Comparison of ENCODE assay signal across 10 cellular contexts in genomic region chr20:3082955-3083952, GRCh38. TPM values are rescaled to one million over a fixed set of nuclear protein-coding genes. Genes with fewer than 3 reads are reported as not detected.
DNase-seq lines count a peak whose midpoint lies in the region; ATAC-seq, FAIRE-seq and TF ChIP-seq lines count a peak whose summit lies in the region.
"Had no signal": no experiment of that assay in that cellular context is flagged by ENCODE, and none has a peak within 500 bp of the region (broad histone marks: within the 10 kb centered on the region; RNA-seq: fewer than 3 reads in every experiment).

No MANE protein-coding gene starts in this region.

- no peak for DNase-seq in CD4-positive, CD25-positive, alpha-beta regulatory T cell
- DNase-seq in H1 (ENCODE audit: low read depth in 1 of 2, low spot score in 2 of 2) (peak in 1 of 2 experiments; percentile 74), HCEC 1CT (no peak), H54 (ENCODE audit: insufficient read length, low spot score) (no peak)
- DNase-seq in stimulated activated CD4-positive, alpha-beta T cell treated with anti-CD3 and anti-CD28 coated beads, Interleukin-4, amount 100 ng/mL, for 24 hours: no peak
- DNase-seq: head of caudate nucleus had no signal

- H2BK5ac ChIP-seq in H1 (ENCODE audit: low read depth, low read length): peak overlapping the region; percentile 60; the same call in 1 of the 2 replicates

- H2BK15ac ChIP-seq in H1 (ENCODE audit: low read length): peak overlapping the region; percentile 98; the same call in 1 of the 2 replicates

- H3K9ac ChIP-seq in HUES6 (ENCODE audit: low read length): peak overlapping the region; percentile 12
- H3K9ac ChIP-seq in H1 (replicated peaks in 1 of 4; ENCODE audit: extremely low read depth in 1 of 4, low read depth in 3 of 4, low read length in 3 of 4): no peak overlapping the region

- ATAC-seq in CD4-positive, CD25-positive, alpha-beta regulatory T cell (ENCODE audit: low read depth in 2 of 2): peak; percentile 29 to 33
- no peak for ATAC-seq in GM18511 (IDR thresholded peaks at IDR 0.05; ENCODE audit: unreplicated experiment)

- 39% methylated on average over 20 of the region's 76 CpGs; no CpG with 5 or more reads in 1 of the 2 experiments for WGBS in H1 (ENCODE audit: extremely low coverage in 1 of 2, insufficient coverage in 1 of 2, insufficient read length in 1 of 2, insufficient replicate concordance in 2 of 2, low coverage in 1 of 2, low lambda C conversion rate in 2 of 2, missing lambda C conversion rate in 1 of 2), 2 experiments

- no peak overlapping the region for H3K27ac ChIP-seq in CD4-positive, CD25-positive, alpha-beta regulatory T cell (ENCODE audit: insufficient read depth, low read length, poor library complexity, severe bottlenecking)
- H3K27ac ChIP-seq in HUES6 (ENCODE audit: low read depth, low read length): no peak overlapping the region
- no peak overlapping the region for H3K27ac ChIP-seq in H1 (ENCODE audit: low read depth, low read length)
- H3K27ac ChIP-seq in neutrophil: no peak overlapping the region

- H3K18ac ChIP-seq in H1 (ENCODE audit: extremely low read depth, low read length): peak overlapping the region; percentile 19; the same call in 1 of the 2 replicates

- TF ChIP-seq EP300 in H1 (IDR thresholded peaks at IDR 0.05; ENCODE audit: borderline replicate concordance in 1 of 2, low read depth in 2 of 2, low read length in 2 of 2): no peak

- H3K4ac ChIP-seq in H1 (replicated peaks; ENCODE audit: insufficient read length, low read depth, low read length): no peak overlapping the region

- no peaks in the 10 kb centered on the region for H3K79me1 ChIP-seq in H1 (ENCODE audit: low read depth, low read length)

- H3K9me3 Mint-ChIP-seq in CD4-positive, CD25-positive, alpha-beta regulatory T cell: peaks cover 0 to 2% (median 0%) of the 10 kb centered on the region in 7 donors

- peak overlapping the region; percentile 77; the same call in 1 of the 2 replicates for H2BK12ac ChIP-seq in H1 (ENCODE audit: low read depth, low read length)

- no peaks in the 10 kb centered on the region for H4K20me1 ChIP-seq in H1 (replicated peaks in 1 of 2; ENCODE audit: control insufficient read depth in 1 of 2, insufficient read depth in 2 of 2, low read length in 2 of 2)

- H3K56ac ChIP-seq in H1 (replicated peaks; ENCODE audit: insufficient read length, low read depth, low read length): no peak overlapping the region

- H3K4me3 Mint-ChIP-seq in CD4-positive, CD25-positive, alpha-beta regulatory T cell: peak overlapping the region; percentile 35 to 66 (median 49)

- no peak overlapping the region for H3K27ac Mint-ChIP-seq in CD4-positive, CD25-positive, alpha-beta regulatory T cell

- H3K27me3 ChIP-seq in CD4-positive, CD25-positive, alpha-beta regulatory T cell (ENCODE audit: control insufficient read depth, insufficient read depth, low read length): peaks cover 7% of the 10 kb centered on the region
- H3K27me3 ChIP-seq in HUES6 (ENCODE audit: control insufficient read depth, insufficient read depth, low read length) (peaks cover 51% of the 10 kb centered on the region), H1 (replicated peaks in 1 of 4; ENCODE audit: control insufficient read depth in 3 of 4, extremely low read depth in 1 of 4, insufficient read depth in 3 of 4, low read length in 3 of 4) (peaks cover 27 to 43% (median 37%) of the 10 kb centered on the region in 4 experiments), neutrophil (peaks cover 93% of the 10 kb centered on the region)

- no peak overlapping the region for H3K4me3 ChIP-seq in CD4-positive, CD25-positive, alpha-beta regulatory T cell (ENCODE audit: low read depth, low read length)
- H3K4me3 ChIP-seq in HUES6 (ENCODE audit: low read depth, low read length): peak overlapping the region; percentile 65
- peak overlapping the region; percentile 15 to 53 (median 32); a peak in 7 of 8 replicates for H3K4me3 ChIP-seq in H1 (ENCODE audit: extremely low read depth in 1 of 4, insufficient read depth in 2 of 4, low read depth in 3 of 4, low read length in 4 of 4)
- peak overlapping the region; percentile 17 to 53 for H3K4me3 ChIP-seq in neutrophil (ENCODE audit: low read depth in 1 of 2, low read length in 1 of 2)

- H3K4me1 ChIP-seq in CD4-positive, CD25-positive, alpha-beta regulatory T cell (ENCODE audit: control insufficient read depth, insufficient read depth, low read length, poor library complexity, severe bottlenecking): peaks cover 16% of the 10 kb centered on the region
- H3K4me1 ChIP-seq in HUES6 (ENCODE audit: control insufficient read depth, insufficient read depth, low read length) (peaks cover 10% of the 10 kb centered on the region; the same call in 1 of the 2 replicates), H1 (replicated peaks in 1 of 4; ENCODE audit: control insufficient read depth in 3 of 4, insufficient read depth in 4 of 4, low read length in 3 of 4) (peaks cover 0 to 8% (median 6%) of the 10 kb centered on the region in 4 experiments; a peak in 5 of 7 replicates), neutrophil (ENCODE audit: control insufficient read depth in 1 of 2, insufficient read depth in 1 of 2, low read depth in 1 of 2, low read length in 1 of 2) (peaks cover 11 to 29% of the 10 kb centered on the region in 2 experiments)

- no peak for TF ChIP-seq POLR2A in H1 (IDR thresholded peaks at IDR 0.05; ENCODE audit: control extremely low read depth in 1 of 2, low read depth in 2 of 2, low read length in 2 of 2)
- no peak for TF ChIP-seq POLR2A in H54 (IDR thresholded peaks at IDR 0.05; ENCODE audit: low read depth, low read length)

- no peak for TF ChIP-seq RAD21 in H1 (IDR thresholded peaks at IDR 0.05 in 1 of 2, conservative IDR thresholded peaks at IDR 0.05 in 1 of 2; ENCODE audit: low read depth in 2 of 2, low read length in 2 of 2)

- H3K23me2 ChIP-seq in H1 (ENCODE audit: low read depth, low read length): peaks cover 11% of the 10 kb centered on the region; the same call in 1 of the 2 replicates

- peak overlapping the region; percentile 62 to 84 for H3K4me2 ChIP-seq in H1 (ENCODE audit: insufficient read depth in 1 of 2, low read depth in 2 of 2, low read length in 2 of 2)

- no peak for TF ChIP-seq CTCF in H1 (IDR thresholded peaks at IDR 0.05; ENCODE audit: control extremely low read depth in 1 of 3, insufficient read depth in 1 of 3, low read depth in 1 of 3, low read length in 3 of 3)
- no peak for TF ChIP-seq CTCF in neutrophil (IDR thresholded peaks at IDR 0.05)

- no peak overlapping the region for H3K23ac ChIP-seq in H1 (ENCODE audit: insufficient read length)

- peaks cover 76% of the 10 kb centered on the region for H3K27me3 Mint-ChIP-seq in CD4-positive, CD25-positive, alpha-beta regulatory T cell

- POLR2A ChIA-PET in H1 (lab: Charles Lee; ENCODE audit: partially characterized antibody): interaction anchor here (0.8 to 2.7 kb wide), 2 partner anchors 9 to 11 kb away, joined by 3 to 14 read pairs; partner anchors contain the start of gene OXT

- H3K9me3 ChIP-seq in CD4-positive, CD25-positive, alpha-beta regulatory T cell (ENCODE audit: control insufficient read depth in 2 of 2, low read length in 2 of 2): no peaks in the 10 kb centered on the region
- no peaks in the 10 kb centered on the region for H3K9me3 ChIP-seq in HUES6 (ENCODE audit: control insufficient read depth, insufficient read depth, low read depth, low read length)
- no peaks in the 10 kb centered on the region for H3K9me3 ChIP-seq in H1 (ENCODE audit: insufficient read depth in 2 of 2, low read depth in 1 of 2, low read length in 1 of 2)
- H3K9me3 ChIP-seq in neutrophil: no peaks in the 10 kb centered on the region

- H3K4me1 Mint-ChIP-seq in CD4-positive, CD25-positive, alpha-beta regulatory T cell: peaks cover 0 to 15% (median 3%) of the 10 kb centered on the region in 4 donors

- H4K91ac ChIP-seq in H1 (replicated peaks; ENCODE audit: insufficient read length, low read length): no peak overlapping the region

- H2BK120ac ChIP-seq in H1 (replicated peaks; ENCODE audit: low read depth, low read length): no peak overlapping the region

- H4K8ac ChIP-seq in H1 (ENCODE audit: extremely low read depth, insufficient read depth, low read length): peak overlapping the region; percentile 59

- H3K14ac ChIP-seq in H1 (ENCODE audit: insufficient read length): no peak overlapping the region

- no peak overlapping the region; the same call in 1 of the 2 replicates for H2AFZ ChIP-seq in H1 (ENCODE audit: low read length)

- H4K5ac ChIP-seq in H1 (ENCODE audit: insufficient read length, low read depth, low read length): no peak overlapping the region

- H3K36me3 Mint-ChIP-seq in CD4-positive, CD25-positive, alpha-beta regulatory T cell: no peaks in the 10 kb centered on the region

- CTCF ChIA-PET in H1 (lab: Charles Lee; ENCODE audit: partially characterized antibody): interaction anchor here (0.6 to 1.1 kb wide), 4 partner anchors 14 to 126 kb away, joined by 3 to 4 read pairs (median 4); no protein-coding TSS in a partner anchor

- H2AK5ac ChIP-seq in H1 (ENCODE audit: low read depth, low read length): no peak overlapping the region

- H2BK20ac ChIP-seq in H1 (ENCODE audit: low read length): peak overlapping the region; percentile 48; the same call in 1 of the 2 replicates

- H3K79me2 ChIP-seq in H1 (ENCODE audit: control insufficient read depth in 1 of 2, insufficient read depth in 2 of 2, low read length in 2 of 2): no peaks in the 10 kb centered on the region

- no peaks in the 10 kb centered on the region for H3K36me3 ChIP-seq in CD4-positive, CD25-positive, alpha-beta regulatory T cell (ENCODE audit: control insufficient read depth, insufficient read depth, low read length)
- H3K36me3 ChIP-seq in HUES6 (ENCODE audit: control insufficient read depth, insufficient read depth, low read length) (no peaks in the 10 kb centered on the region), H1 (ENCODE audit: control insufficient read depth in 2 of 4, insufficient read depth in 4 of 4, low read length in 3 of 4) (no peaks in the 10 kb centered on the region), neutrophil (no peaks in the 10 kb centered on the region)

- FAIRE-seq in H1 (lab: Jason Lieb, UNC) (no peak), H54 (lab: Jason Lieb, UNC) (no peak)

RNA-seq across cellular contexts. Expression of gene AVP, which starts 1.3 kb away (rescaled TPM):
- 1.4 TPM for total RNA-seq in CD4-positive, CD25-positive, alpha-beta regulatory T cell
- polyA plus RNA-seq in CD4-positive, CD25-positive, alpha-beta regulatory T cell: not detected
- total RNA-seq in H1 (2021; fragmentation: NEBNext Ultra II Directional; extraction: Animal tissue kit (Norgen Biotek cat#: 25700)): 0.77 TPM in 1 of 2 replicates, not detected in the other
- 0.18 and 0.42 TPM in 2 replicates for polyA plus RNA-seq in H1 (2011; rRNA removed)
- polyA plus RNA-seq in H1 (2011; cell fraction: cytosol; rRNA removed): not detected
- polyA plus RNA-seq in H1 (2011; cell fraction: nucleus; rRNA removed): not detected
- 0.35 TPM in 1 of 4 replicates, not detected in the others for polyA plus RNA-seq in H1 (2012, experiment 1 of 2)
- not detected for polyA plus RNA-seq in H1 (2012, experiment 2 of 2)
- 0.69 TPM for polyA plus RNA-seq in H1 (2013, experiment 1 of 2)
- 0.28 TPM for polyA plus RNA-seq in H1 (2013, experiment 2 of 2)
- polyA minus RNA-seq in H1 (2011; rRNA and poly(A)+ RNA removed): not detected in 2 replicates
- not detected for polyA minus RNA-seq in H1 (2011; cell fraction: cytosol; rRNA and poly(A)+ RNA removed)
- not detected for polyA minus RNA-seq in H1 (2011; cell fraction: nucleus; rRNA and poly(A)+ RNA removed)
- total RNA-seq: renal cortical epithelial cell had no signal

RNA-seq across cellular contexts. Expression of gene OXT, which starts 11.8 kb away (rescaled TPM):
- total RNA-seq in CD4-positive, CD25-positive, alpha-beta regulatory T cell: not detected
- polyA plus RNA-seq in CD4-positive, CD25-positive, alpha-beta regulatory T cell: under 1 TPM in 3 of 4 donors, not detected in 1; 0.50 to 0.83 (median 0.61) TPM
- not detected in 2 replicates for total RNA-seq in H1 (2021; fragmentation: NEBNext Ultra II Directional; extraction: Animal tissue kit (Norgen Biotek cat#: 25700))
- polyA plus RNA-seq in H1 (2011; rRNA removed): not detected in 2 replicates
- polyA plus RNA-seq in H1 (2011; cell fraction: cytosol; rRNA removed): not detected
- polyA plus RNA-seq in H1 (2011; cell fraction: nucleus; rRNA removed): not detected
- 0.51 to 0.70 TPM in 2 of 4 replicates, not detected in the others for polyA plus RNA-seq in H1 (2012, experiment 1 of 2)
- not detected for polyA plus RNA-seq in H1 (2012, experiment 2 of 2)
- 0.95 TPM for polyA plus RNA-seq in H1 (2013, experiment 1 of 2)
- polyA plus RNA-seq in H1 (2013, experiment 2 of 2): 0.85 TPM
- polyA minus RNA-seq in H1 (2011; rRNA and poly(A)+ RNA removed): not detected in 2 replicates
- not detected for polyA minus RNA-seq in H1 (2011; cell fraction: cytosol; rRNA and poly(A)+ RNA removed)
- not detected for polyA minus RNA-seq in H1 (2011; cell fraction: nucleus; rRNA and poly(A)+ RNA removed)
- total RNA-seq: renal cortical epithelial cell had no signal

RNA-seq across cellular contexts. Expression of gene MRPS26, which starts 37.4 kb away (rescaled TPM):
- total RNA-seq in CD4-positive, CD25-positive, alpha-beta regulatory T cell: 17.6 TPM
- 10 to 100 TPM; 69.6 to 78.8 (median 72.7) TPM for polyA plus RNA-seq in CD4-positive, CD25-positive, alpha-beta regulatory T cell
- total RNA-seq in H1 (2021; fragmentation: NEBNext Ultra II Directional; extraction: Animal tissue kit (Norgen Biotek cat#: 25700)): 100 and 103 TPM in 2 replicates
- 83.6 and 99.2 TPM in 2 replicates for polyA plus RNA-seq in H1 (2011; rRNA removed)
- polyA plus RNA-seq in H1 (2011; cell fraction: cytosol; rRNA removed): 125 TPM
- 95.7 TPM for polyA plus RNA-seq in H1 (2011; cell fraction: nucleus; rRNA removed)
- 81.4 to 116 TPM (median 109 TPM) in 4 replicates for polyA plus RNA-seq in H1 (2012, experiment 1 of 2)
- polyA plus RNA-seq in H1 (2012, experiment 2 of 2): 82.9 TPM
- 62.7 TPM for polyA plus RNA-seq in H1 (2013, experiment 1 of 2)
- polyA plus RNA-seq in H1 (2013, experiment 2 of 2): 62.2 TPM
- 17.6 and 27.5 TPM in 2 replicates for polyA minus RNA-seq in H1 (2011; rRNA and poly(A)+ RNA removed)
- polyA minus RNA-seq in H1 (2011; cell fraction: cytosol; rRNA and poly(A)+ RNA removed): 38.5 TPM
- polyA minus RNA-seq in H1 (2011; cell fraction: nucleus; rRNA and poly(A)+ RNA removed): 29.2 TPM

RNA-seq across cellular contexts. Expression of gene GNRH2, which starts 39.8 kb away (rescaled TPM):
- total RNA-seq in CD4-positive, CD25-positive, alpha-beta regulatory T cell: 1.9 TPM
- not detected for polyA plus RNA-seq in CD4-positive, CD25-positive, alpha-beta regulatory T cell
- total RNA-seq in H1 (2021; fragmentation: NEBNext Ultra II Directional; extraction: Animal tissue kit (Norgen Biotek cat#: 25700)): 0.61 and 0.82 TPM in 2 replicates
- polyA plus RNA-seq in H1 (2011; rRNA removed): 0.09 and 0.16 TPM in 2 replicates
- polyA plus RNA-seq in H1 (2011; cell fraction: cytosol; rRNA removed): 0.16 TPM
- polyA plus RNA-seq in H1 (2011; cell fraction: nucleus; rRNA removed): 1.5 TPM
- polyA plus RNA-seq in H1 (2012, experiment 1 of 2): 0.27 to 0.90 TPM (median 0.64 TPM) in 3 of 4 replicates, not detected in the other
- polyA plus RNA-seq in H1 (2012, experiment 2 of 2): not detected
- not detected for polyA plus RNA-seq in H1 (2013, experiment 1 of 2)
- polyA plus RNA-seq in H1 (2013, experiment 2 of 2): 0.18 TPM
- polyA minus RNA-seq in H1 (2011; rRNA and poly(A)+ RNA removed): 0.34 and 1.4 TPM in 2 replicates
- not detected for polyA minus RNA-seq in H1 (2011; cell fraction: cytosol; rRNA and poly(A)+ RNA removed)
- 2.2 TPM for polyA minus RNA-seq in H1 (2011; cell fraction: nucleus; rRNA and poly(A)+ RNA removed)
- total RNA-seq: renal cortical epithelial cell had no signal
